ENCODE assay signal across 24 cellular contexts in the genomic region with DNA sequence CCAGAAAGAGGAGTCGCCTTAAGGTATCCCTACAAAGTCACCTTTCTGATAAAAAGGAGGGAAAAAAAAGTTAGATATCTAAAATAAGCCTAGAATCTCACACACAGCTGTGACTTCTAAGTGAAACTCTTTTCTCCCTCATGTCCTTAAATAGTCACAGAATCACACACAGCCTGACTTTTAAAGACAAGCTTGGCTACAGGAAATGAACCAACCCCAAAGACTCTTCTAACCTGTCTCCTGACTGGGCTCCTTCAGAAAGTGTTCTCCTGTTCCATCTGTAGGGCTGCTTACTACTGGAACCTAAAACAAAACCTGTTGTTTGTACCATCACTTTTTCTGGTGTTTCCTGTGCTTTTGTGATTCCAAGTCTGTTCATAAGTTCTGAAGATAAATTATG.
"Had no signal": no experiment of that assay in that cellular context is flagged by ENCODE, and none has a peak within 500 bp of the region (broad histone marks: within the 10 kb centered on the region; RNA-seq: fewer than 3 reads in every experiment).

No MANE protein-coding gene starts in this region.

- H3K36me3 ChIP-seq: esophagus squamous epithelium, left ventricle myocardium inferior, lower lobe of right lung, pancreas, stomach, thoracic aorta, transverse colon had no signal

- DNase-seq: effector memory CD4-positive, alpha-beta T cell; esophagus squamous epithelium; foreskin fibroblast; kidney; left cardiac atrium; left ventricle myocardium inferior; lower lobe of right lung; occipital lobe; pancreas; right cardiac atrium; small intestine; stimulated activated CD4-positive, alpha-beta T cell treated with anti-CD3 and anti-CD28 coated beads, Interleukin-2, amount 100 ng/mL, for 48 hours; stimulated activated CD8-positive, alpha-beta memory T cell treated with anti-CD3 and anti-CD28 coated beads, Interleukin-4, amount 100 ng/mL, for 48 hours; stomach; substantia nigra; transverse colon had no signal

- H3K27ac Mint-ChIP-seq: memory B cell; mesothelial cell of epicardium; natural killer cell treated with Interleukin-12 subunit alpha and Interleukin-12 subunit beta and Interleukin-15 and Interleukin-18, amount 100 ng/mL, for 72 hours; progenitor cell of endocrine pancreas; stimulated activated effector memory CD8-positive, alpha-beta T cell treated with anti-CD3 and anti-CD28 coated beads, Interleukin-12 subunit alpha, Interleukin-12 subunit beta, amount 100 ng/mL, for 72 hours had no signal

- H3K79me2 ChIP-seq: hepatocyte had no signal

- H3K27me3 ChIP-seq: hepatocyte, pancreas, stomach, transverse colon had no signal

- H3K27me3 Mint-ChIP-seq: progenitor cell of endocrine pancreas had no signal

- H3K9me3 ChIP-seq: esophagus squamous epithelium, left ventricle myocardium inferior, lower lobe of right lung, pancreas, stomach, thoracic aorta, transverse colon had no signal

- H3K27ac ChIP-seq: epithelial cell of prostate, esophagus squamous epithelium, hepatocyte, left ventricle myocardium inferior, lower lobe of right lung, pancreas, stomach, thoracic aorta, transverse colon had no signal

- H3K4me1 ChIP-seq: left ventricle myocardium inferior, lower lobe of right lung, pancreas had no signal

- H3K4me3 Mint-ChIP-seq: memory B cell; mesothelial cell of epicardium; natural killer cell treated with Interleukin-12 subunit alpha and Interleukin-12 subunit beta and Interleukin-15 and Interleukin-18, amount 100 ng/mL, for 72 hours; stimulated activated effector memory CD8-positive, alpha-beta T cell treated with anti-CD3 and anti-CD28 coated beads, Interleukin-12 subunit alpha, Interleukin-12 subunit beta, amount 100 ng/mL, for 72 hours had no signal

- H3K4me3 ChIP-seq: esophagus squamous epithelium, hepatocyte, left ventricle myocardium inferior, lower lobe of right lung, pancreas, stomach, thoracic aorta, transverse colon had no signal

- H3K4me2 ChIP-seq: hepatocyte had no signal

- H2AFZ ChIP-seq: hepatocyte had no signal

- H3K4me1 Mint-ChIP-seq: memory B cell; stimulated activated effector memory CD8-positive, alpha-beta T cell treated with anti-CD3 and anti-CD28 coated beads, Interleukin-12 subunit alpha, Interleukin-12 subunit beta, amount 100 ng/mL, for 72 hours had no signal

- ATAC-seq: left cardiac atrium; lower lobe of right lung; natural killer cell treated with Interleukin-12 subunit alpha and Interleukin-12 subunit beta and Interleukin-15 and Interleukin-18, amount 100 ng/mL, for 72 hours; pancreas; right cardiac atrium; stimulated activated effector memory CD8-positive, alpha-beta T cell treated with anti-CD3 and anti-CD28 coated beads, Interleukin-12 subunit alpha, Interleukin-12 subunit beta, amount 100 ng/mL, for 72 hours had no signal

- H3K9me3 Mint-ChIP-seq: memory B cell; mesothelial cell of epicardium; natural killer cell treated with Interleukin-12 subunit alpha and Interleukin-12 subunit beta and Interleukin-15 and Interleukin-18, amount 100 ng/mL, for 72 hours; stimulated activated effector memory CD8-positive, alpha-beta T cell treated with anti-CD3 and anti-CD28 coated beads, Interleukin-12 subunit alpha, Interleukin-12 subunit beta, amount 100 ng/mL, for 72 hours had no signal

- H3K36me3 Mint-ChIP-seq: memory B cell; mesothelial cell of epicardium; natural killer cell treated with Interleukin-12 subunit alpha and Interleukin-12 subunit beta and Interleukin-15 and Interleukin-18, amount 100 ng/mL, for 72 hours; stimulated activated effector memory CD8-positive, alpha-beta T cell treated with anti-CD3 and anti-CD28 coated beads, Interleukin-12 subunit alpha, Interleukin-12 subunit beta, amount 100 ng/mL, for 72 hours had no signal
